ENCODE assay signal across 12 cellular contexts in the genomic region with DNA sequence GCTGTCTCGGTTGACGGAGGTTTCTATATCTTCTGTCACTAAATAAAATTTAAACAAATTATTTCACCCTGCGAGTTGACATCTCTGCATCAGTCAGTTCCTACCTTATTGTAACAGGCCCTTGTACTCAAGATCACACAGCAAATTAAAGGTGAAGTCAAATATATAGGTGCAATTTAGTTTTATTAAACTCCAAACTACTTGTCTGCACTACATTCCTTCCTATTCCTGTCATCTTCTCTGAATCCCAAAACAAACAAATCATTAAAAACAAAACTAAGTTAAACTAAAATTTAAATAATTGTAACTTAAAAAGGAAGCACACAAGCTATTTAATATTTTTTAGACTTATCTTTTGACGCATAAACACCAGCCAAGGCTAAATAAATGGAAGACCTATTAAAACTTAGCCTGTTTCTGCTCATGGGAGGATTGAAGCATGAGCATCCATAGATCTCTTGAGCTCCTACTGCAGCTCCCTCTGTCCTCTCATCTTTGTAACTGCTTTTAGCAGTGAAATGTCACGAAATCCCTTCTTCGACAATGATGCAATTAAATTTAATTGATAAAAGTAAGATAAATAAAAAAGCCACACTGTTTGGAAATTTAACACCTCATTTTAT.
DNase-seq lines count a peak whose midpoint lies in the region; ATAC-seq, FAIRE-seq and TF ChIP-seq lines count a peak whose summit lies in the region.
"Had no signal": no experiment of that assay in that cellular context is flagged by ENCODE, and none has a peak within 500 bp of the region (broad histone marks: within the 10 kb centered on the region; RNA-seq: fewer than 3 reads in every experiment).

No MANE protein-coding gene starts in this region.

- CTCF ChIA-PET in SK-N-SH (lab: Yijun Ruan, JAX) (no interaction called here), RWPE1 (lab: Yijun Ruan, JAX) (no interaction called here)

- TF ChIP-seq CTCF in AG09309 (IDR thresholded peaks at IDR 0.05; ENCODE audit: control insufficient read depth, insufficient read depth, low read depth, low read length, missing control alignments) (peak; percentile 12), SK-N-SH (IDR thresholded peaks at IDR 0.05) (peak; percentile 32; the same call in 1 of the 2 replicates), fibroblast of mammary gland (conservative IDR thresholded peaks at IDR 0.05; ENCODE audit: control insufficient read depth, insufficient read depth, low read depth, low read length) (no peak), omental fat pad (IDR thresholded peaks at IDR 0.05) (no peak), kidney (IDR thresholded peaks at IDR 0.05; ENCODE audit: borderline replicate concordance, extremely low read depth, insufficient read depth) (no peak), RWPE1 (conservative IDR thresholded peaks at IDR 0.05; ENCODE audit: low read depth) (no peak)

- H3K36me3 ChIP-seq in SK-N-SH (replicated peaks in 1 of 2; ENCODE audit: control insufficient read depth in 1 of 2, insufficient read depth in 2 of 2, low read length in 1 of 2): no peaks in the 10 kb centered on the region
- no peaks in the 10 kb centered on the region for H3K36me3 ChIP-seq in kidney (ENCODE audit: control insufficient read depth in 1 of 2, insufficient read depth in 2 of 2, low read length in 2 of 2)
- H3K36me3 ChIP-seq: neutrophil had no signal

- no peaks in the 10 kb centered on the region for H3K27me3 ChIP-seq in SK-N-SH (ENCODE audit: insufficient read depth)
- H3K27me3 ChIP-seq: neutrophil had no signal

- no peak for TF ChIP-seq EP300 in SK-N-SH (IDR thresholded peaks at IDR 0.05; ENCODE audit: borderline replicate concordance in 1 of 2, low read depth in 1 of 2, low read length in 1 of 2)

- TF ChIP-seq RAD21 in SK-N-SH (IDR thresholded peaks at IDR 0.05; ENCODE audit: low read length): no peak

- intact Hi-C loops in kidney (cut with DNase I): no loop called here

- peak overlapping the region; percentile 62 for H3K4me2 ChIP-seq in SK-N-SH

- no peak for FAIRE-seq in kidney (lab: Jason Lieb, UNC)

- peak overlapping the region; percentile 73 for H2AFZ ChIP-seq in SK-N-SH (ENCODE audit: low read depth)

- H3K4me3 ChIP-seq in AG09309 (ENCODE audit: control insufficient read depth, low read depth, low read length): no peak overlapping the region
- 0 out of 4 replicates have a peak overlapping the region, but pooled peaks of 1 of the 2 experiments have one; percentile 12 for H3K4me3 ChIP-seq in SK-N-SH (ENCODE audit: low read depth in 2 of 2, low read length in 1 of 2)
- H3K4me3 ChIP-seq in fibroblast of mammary gland (ENCODE audit: control insufficient read depth, low read depth, low read length): no peak overlapping the region
- H3K4me3 ChIP-seq in kidney (ENCODE audit: low read length in 2 of 2): peak overlapping the region in 1 of 2 donors; percentile 28

- H3K4me1 ChIP-seq in SK-N-SH (ENCODE audit: control insufficient read depth in 1 of 2, insufficient read depth in 2 of 2, low read depth in 1 of 2, low read length in 1 of 2) (no peaks in the 10 kb centered on the region; a peak in 2 of 4 replicates), kidney (ENCODE audit: control insufficient read depth in 1 of 2, insufficient read depth in 1 of 2, low read depth in 1 of 2, low read length in 2 of 2) (peaks cover 0 to 6% of the 10 kb centered on the region in 2 donors)

- ATAC-seq in omental fat pad (ENCODE audit: low FRiP score) (peak; percentile 39), HG03159 (IDR thresholded peaks at IDR 0.05; ENCODE audit: unreplicated experiment) (no peak)
- ATAC-seq: activated CD4-positive, CD25-positive, alpha-beta regulatory T cell treated with anti-CD3 and anti-CD28 coated beads, Interleukin-2, amount 50 U/mL, for 24 hours had no signal

- H3F3A ChIP-seq in SK-N-SH (replicated peaks; ENCODE audit: insufficient read depth): peaks cover 17% of the 10 kb centered on the region

- 15% methylated on average over 6 of the region's 6 CpGs for WGBS in SK-N-SH (ENCODE audit: low lambda C conversion rate)

- H3K9ac ChIP-seq in SK-N-SH (peak overlapping the region; percentile 49; the same call in 1 of the 2 replicates), kidney (ENCODE audit: low read length in 2 of 2) (no peak overlapping the region)

- H3K9me2 ChIP-seq in SK-N-SH: no peaks in the 10 kb centered on the region

- DNase-seq in AG09309 (ENCODE audit: low read depth) (no peak), SK-N-SH (no peak), fibroblast of mammary gland (ENCODE audit: low read depth) (peak; percentile 20), omental fat pad (ENCODE audit: low spot score) (no peak), kidney (no peak), RWPE1 (ENCODE audit: low spot score) (no peak)
- DNase-seq in activated CD4-positive, alpha-beta T cell treated with anti-CD3 and anti-CD28 coated beads for 4 hours: no peak
- DNase-seq: DMS79; effector CD8-positive, alpha-beta T cell had no signal

- H3K79me2 ChIP-seq in SK-N-SH (ENCODE audit: insufficient read depth): no peaks in the 10 kb centered on the region

- H3K9me3 ChIP-seq in SK-N-SH (no peaks in the 10 kb centered on the region; the same call in 1 of the 2 replicates), kidney (ENCODE audit: control insufficient read depth in 1 of 2, low read length in 2 of 2) (no peaks in the 10 kb centered on the region)
- H3K9me3 ChIP-seq: neutrophil had no signal

- H3K27ac ChIP-seq in SK-N-SH (ENCODE audit: low read depth in 2 of 2, low read length in 1 of 2) (peak overlapping the region; percentile 68 to 91; a peak in 3 of 4 replicates), kidney (ENCODE audit: low read depth in 2 of 2, low read length in 2 of 2) (peak overlapping the region in 1 of 2 donors; percentile 72), RWPE1 (no peak overlapping the region)
- H3K27ac ChIP-seq: neutrophil had no signal

- no peaks in the 10 kb centered on the region for H4K20me1 ChIP-seq in SK-N-SH (ENCODE audit: insufficient read depth)

- POLR2A ChIA-PET in SK-N-SH (lab: Yijun Ruan, JAX) (no interaction called here), RWPE1 (lab: Yijun Ruan, JAX; ENCODE audit: low non-redundant PET) (no interaction called here)

TF ChIP-seq in SK-N-SH, 30 proteins besides CTCF, POLR2A, EP300 and RAD21:
- TF ChIP-seq GATA2 (CRISPR knock-in tag; IDR thresholded peaks at IDR 0.05): no peak
TF ChIP-seq in SK-N-SH: peak in this region for 0.

Comparison
In these comparisons a context has a peak if more than half of its experiments do, and no peak if none do; other contexts are left out.
1. CTCF ChIP-seq: peak in AG09309 (single experiment) and SK-N-SH (single experiment); none in fibroblast of mammary gland (single experiment), omental fat pad (0 of 3), kidney (single experiment) and RWPE1 (single experiment).